In genomic region chr17:77972271-77972670, GRCh38 we compare ENCODE assay signal across 8 cellular contexts. TPM values are rescaled to one million over a fixed set of nuclear protein-coding genes. Genes with fewer than 3 reads are reported as not detected.
DNase-seq lines count a peak whose midpoint lies in the region; ATAC-seq and TF ChIP-seq lines count a peak whose summit lies in the region.
"Not testable (repeated sequence)": the region's sequence is repeated elsewhere in the genome, so short reads cannot be mapped to it uniquely, and the experiment has no call there.

No MANE protein-coding gene starts in this region.

- peak; percentile 38 for TF ChIP-seq CTCF in 22Rv1 (IDR thresholded peaks at IDR 0.05)
- TF ChIP-seq CTCF in CD4-positive, alpha-beta T cell (IDR thresholded peaks at IDR 0.05): not testable (repeated sequence)
- peak; percentile 39 to 42 for TF ChIP-seq CTCF in GM23338 (conservative IDR thresholded peaks at IDR 0.05; ENCODE audit: low read depth in 2 of 2)
- TF ChIP-seq CTCF in HEK293 (tag by site-specific recombination; IDR thresholded peaks at IDR 0.05): peak; percentile 61
- peak; percentile 47 for TF ChIP-seq CTCF in Panc1 (IDR thresholded peaks at IDR 0.05)
- TF ChIP-seq CTCF in endodermal cell (conservative IDR thresholded peaks at IDR 0.05): peak; percentile 62

- H3K27me3 Mint-ChIP-seq in CD4-positive, alpha-beta T cell; GM23338 (ENCODE audit: insufficient read depth, low read depth, poor library complexity); central memory CD8-positive, alpha-beta T cell; endodermal cell (ENCODE audit: insufficient read depth); naive thymus-derived CD4-positive, alpha-beta T cell: not testable (repeated sequence)

- H3K36me3 ChIP-seq in GM23338 (ENCODE audit: insufficient read depth); HEK293 (ENCODE audit: control insufficient read depth in 2 of 2, insufficient read depth in 1 of 2, low read length in 2 of 2); Panc1 (ENCODE audit: control insufficient read depth, insufficient read depth, low read length); endodermal cell (ENCODE audit: control insufficient read depth, insufficient read depth, low read length); naive thymus-derived CD4-positive, alpha-beta T cell (ENCODE audit: control insufficient read depth in 2 of 3, insufficient read depth in 3 of 3, low read length in 3 of 3): not testable (repeated sequence)

- not testable (repeated sequence) for H3K27me3 ChIP-seq in CD4-positive, alpha-beta T cell (ENCODE audit: control insufficient read depth, insufficient read depth, low read length); GM23338 (ENCODE audit: insufficient read depth); Panc1 (ENCODE audit: control insufficient read depth, insufficient read depth, low read length); endodermal cell (ENCODE audit: control insufficient read depth, insufficient read depth, low read length, poor library complexity, severe bottlenecking); naive thymus-derived CD4-positive, alpha-beta T cell (ENCODE audit: control insufficient read depth in 2 of 2, insufficient read depth in 2 of 2, low read length in 2 of 2)

- in situ Hi-C loops in Panc1 (cut with HindIII; ENCODE audit: low pct_unique_long_range_greater_than_20kb, low sequenced_read_pairs): not testable (repeated sequence)

- H3K9ac ChIP-seq in endodermal cell (ENCODE audit: extremely low read depth, low read length, poor library complexity, severe bottlenecking): not testable (repeated sequence)

- not testable (repeated sequence) for BruUV-seq in Panc1 (replicated peaks; lab: Mats Ljungman, UMichigan)

- not testable (repeated sequence) for H2AFZ ChIP-seq in GM23338

- WGBS in endodermal cell (ENCODE audit: insufficient coverage in 1 of 2, insufficient read length in 1 of 2), 2 experiments: 79 to 80% methylated on average over 1 to 2 of the region's 3 CpGs

- not testable (repeated sequence) for H3K9me3 Mint-ChIP-seq in CD4-positive, alpha-beta T cell; GM23338; central memory CD8-positive, alpha-beta T cell; endodermal cell; naive thymus-derived CD4-positive, alpha-beta T cell

- not testable (repeated sequence) for H3F3A ChIP-seq in GM23338 (replicated peaks; ENCODE audit: low read depth)

- H4K20me1 ChIP-seq in GM23338 (replicated peaks; ENCODE audit: insufficient read depth): peaks cover 61% of the 10 kb centered on the region

- DNase-seq in CD4-positive, alpha-beta T cell; GM23338 (ENCODE audit: low spot score); Panc1 (ENCODE audit: low read depth, low spot score); central memory CD8-positive, alpha-beta T cell (ENCODE audit: low spot score in 2 of 2); endodermal cell; naive thymus-derived CD4-positive, alpha-beta T cell: not testable (repeated sequence)

- H3K4me2 ChIP-seq in GM23338: not testable (repeated sequence)

- H3K27ac Mint-ChIP-seq in CD4-positive, alpha-beta T cell: peak overlapping the region; percentile 1
- not testable (repeated sequence) for H3K27ac Mint-ChIP-seq in GM23338, endodermal cell
- peak overlapping the region; percentile 78 for H3K27ac Mint-ChIP-seq in central memory CD8-positive, alpha-beta T cell (ENCODE audit: low read depth)
- peak overlapping the region in 5 of 9 donors; percentile 22 to 66 (median 41) for H3K27ac Mint-ChIP-seq in naive thymus-derived CD4-positive, alpha-beta T cell

- H3K9me3 ChIP-seq in CD4-positive, alpha-beta T cell (ENCODE audit: control insufficient read depth, low read length); HEK293 (ENCODE audit: control insufficient read depth, insufficient read depth, low read depth, low read length); Panc1 (ENCODE audit: control insufficient read depth, insufficient read depth, low read depth, low read length); endodermal cell (ENCODE audit: control insufficient read depth, low read length); naive thymus-derived CD4-positive, alpha-beta T cell (ENCODE audit: control insufficient read depth in 2 of 3, low read length in 3 of 3): not testable (repeated sequence)

- H3K4me3 ChIP-seq in GM23338; HEK293 (ENCODE audit: low read depth, low read length); Panc1 (ENCODE audit: low read depth in 2 of 2, low read length in 2 of 2); endodermal cell (ENCODE audit: low read length); naive thymus-derived CD4-positive, alpha-beta T cell (ENCODE audit: low read length): not testable (repeated sequence)

- not testable (repeated sequence) for ATAC-seq in CD4-positive, alpha-beta T cell (ENCODE audit: poor library complexity); GM23338; Panc1; central memory CD8-positive, alpha-beta T cell (replicated peaks; ENCODE audit: extremely low read depth, poor library complexity, severe bottlenecking); naive thymus-derived CD4-positive, alpha-beta T cell

- not testable (repeated sequence) for H3K4me3 Mint-ChIP-seq in CD4-positive, alpha-beta T cell; GM23338; endodermal cell
- peak overlapping the region; percentile 23 for H3K4me3 Mint-ChIP-seq in central memory CD8-positive, alpha-beta T cell
- peak overlapping the region in 7 of 10 donors; percentile 6 to 73 (median 32) for H3K4me3 Mint-ChIP-seq in naive thymus-derived CD4-positive, alpha-beta T cell

- intact Hi-C loops in CD4-positive, alpha-beta T cell (cut with DNase I, micrococcal nuclease); Panc1 (cut with micrococcal nuclease; ENCODE audit: unreplicated experiment); naive thymus-derived CD4-positive, alpha-beta T cell (cut with micrococcal nuclease): not testable (repeated sequence)

- H3K4me1 ChIP-seq in GM23338 (ENCODE audit: insufficient read depth): peaks cover 11% of the 10 kb centered on the region
- not testable (repeated sequence) for H3K4me1 ChIP-seq in HEK293 (ENCODE audit: control insufficient read depth, insufficient read depth, low read length); Panc1 (ENCODE audit: control insufficient read depth, insufficient read depth, low read length); endodermal cell (ENCODE audit: control insufficient read depth, insufficient read depth, low read length)
- peaks cover 21 to 29% of the 10 kb centered on the region in 2 donors for H3K4me1 ChIP-seq in naive thymus-derived CD4-positive, alpha-beta T cell (ENCODE audit: control insufficient read depth in 2 of 2, insufficient read depth in 2 of 2, low read length in 2 of 2)

- POLR2A ChIA-PET in CD4-positive, alpha-beta T cell (lab: Charles Lee): interaction anchor here (0.6 to 5.6 kb wide), 2 partner anchors 14 to 103 kb away, joined by 3 to 41 read pairs; partner anchors contain the start of gene TNRC6C
- POLR2A ChIA-PET in HEK293 (lab: Yijun Ruan, JAX) (interaction anchor here (5.4 kb wide), 1 partner anchor 14 kb away, joined by 44 read pairs; the partner anchor contains the start of gene TNRC6C), Panc1 (lab: Charles Lee) (interaction anchor here (0.6 to 0.7 kb wide), 2 partner anchors 58 to 135 kb away, joined by 5 to 6 read pairs; no protein-coding TSS in a partner anchor)
- POLR2A ChIA-PET in naive thymus-derived CD4-positive, alpha-beta T cell (lab: Charles Lee): interaction anchor here (0.6 to 7.7 kb wide), 6 partner anchors 9 to 42 kb away, joined by 3 to 55 read pairs (median 4); partner anchors contain the start of gene TNRC6C

- H3K79me2 ChIP-seq in GM23338 (replicated peaks; ENCODE audit: insufficient read depth): peaks cover 97% of the 10 kb centered on the region

- peaks cover 24% of the 10 kb centered on the region for H3K36me3 Mint-ChIP-seq in CD4-positive, alpha-beta T cell (ENCODE audit: low read depth)
- H3K36me3 Mint-ChIP-seq in GM23338 (ENCODE audit: low read depth); central memory CD8-positive, alpha-beta T cell (ENCODE audit: insufficient read depth); endodermal cell (ENCODE audit: low read depth): not testable (repeated sequence)
- H3K36me3 Mint-ChIP-seq in naive thymus-derived CD4-positive, alpha-beta T cell: peaks cover 0 to 29% (median 7%) of the 10 kb centered on the region in 5 donors

- not testable (repeated sequence) for H3K27ac ChIP-seq in 22Rv1; CD4-positive, alpha-beta T cell (ENCODE audit: low read depth, low read length); GM23338 (ENCODE audit: low read depth); HEK293 (ENCODE audit: extremely low read depth, low read depth, low read length); Panc1 (ENCODE audit: low read length); endodermal cell (ENCODE audit: low read depth, low read length); naive thymus-derived CD4-positive, alpha-beta T cell (ENCODE audit: low read depth, low read length)

- H3K4me1 Mint-ChIP-seq in CD4-positive, alpha-beta T cell (ENCODE audit: low read depth): peaks cover 88% of the 10 kb centered on the region
- H3K4me1 Mint-ChIP-seq in GM23338 (peaks cover 34% of the 10 kb centered on the region), endodermal cell (peaks cover 24% of the 10 kb centered on the region)
- peaks cover 75% of the 10 kb centered on the region for H3K4me1 Mint-ChIP-seq in central memory CD8-positive, alpha-beta T cell
- H3K4me1 Mint-ChIP-seq in naive thymus-derived CD4-positive, alpha-beta T cell: peaks cover 11 to 95% (median 86%) of the 10 kb centered on the region in 7 donors

- CTCF ChIA-PET in CD4-positive, alpha-beta T cell (lab: Charles Lee): not testable (repeated sequence)
- CTCF ChIA-PET in HEK293 (lab: Yijun Ruan, JAX) (interaction anchor here (0.6 to 2.1 kb wide), 15 partner anchors 8 to 466 kb away, joined by 3 to 11 read pairs (median 4); no protein-coding TSS in a partner anchor), Panc1 (lab: Charles Lee) (interaction anchor here (0.8 kb wide), 1 partner anchor 14 kb away, joined by 4 read pairs; the partner anchor contains the start of gene TNRC6C)
- CTCF ChIA-PET in naive thymus-derived CD4-positive, alpha-beta T cell (lab: Charles Lee): interaction anchor here (0.6 to 1.3 kb wide), 2 partner anchors 42 to 142 kb away, joined by 3 read pairs; no protein-coding TSS in a partner anchor

- not testable (repeated sequence) for H3K9me2 ChIP-seq in GM23338 (ENCODE audit: insufficient read depth)

RNA-seq across cellular contexts. Expression of gene TNRC6C, which starts 13.8 kb away (rescaled TPM):
- 10 to 100 TPM; 50.7 to 57.3 TPM for total RNA-seq in CD4-positive, alpha-beta T cell
- 16.2 and 16.6 TPM in 2 replicates for total RNA-seq in GM23338 (2014; rRNA removed; shearing (Covaris generic))
- polyA plus RNA-seq in GM23338 (2016; fragmentation: Nextera tagmentation; extraction: Ambion mirVana): 8.6 and 10.1 TPM in 2 replicates
- total RNA-seq in Panc1 (2021; ENCODE audit: unreplicated experiment): 10.1 TPM
- 2.0 TPM for polyA plus RNA-seq in Panc1 (2012; ENCODE audit: insufficient read length)
- 10 to 100 TPM; 22.4 to 40.2 TPM for total RNA-seq in endodermal cell
- polyA plus RNA-seq in endodermal cell (2013, experiment 1 of 2): 10.8 TPM
- 10.1 TPM for polyA plus RNA-seq in endodermal cell (2013, experiment 2 of 2)
- total RNA-seq in naive thymus-derived CD4-positive, alpha-beta T cell: 100 to 1,000 TPM in 3 of 5 experiments, 10 to 100 TPM in 2; 28.6 to 133 (median 104) TPM
- 1 to 10 TPM; 7.4 to 8.2 TPM for polyA plus RNA-seq in naive thymus-derived CD4-positive, alpha-beta T cell
